In the genomic region with DNA sequence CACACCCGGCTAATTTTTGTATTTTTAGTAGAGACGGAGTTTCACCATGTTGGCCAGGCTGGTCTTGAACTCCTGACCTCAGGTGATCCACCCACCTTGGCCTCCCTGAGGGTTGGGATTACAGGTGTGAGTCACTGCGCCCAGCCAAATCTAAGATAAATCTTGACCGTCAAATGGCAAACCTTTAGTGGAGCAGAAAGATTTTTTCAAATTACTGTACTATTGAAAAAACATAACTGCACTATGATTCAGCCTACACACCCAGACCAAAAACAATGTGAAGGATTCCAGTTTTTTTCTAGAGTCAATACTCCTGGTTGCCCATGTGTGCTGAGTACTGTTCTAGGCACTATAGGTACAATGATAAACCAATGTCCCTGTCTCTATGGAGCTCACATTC, we compare ENCODE assay signal across 1 cellular context.
TF ChIP-seq lines count a peak whose summit lies in the region.

No MANE protein-coding gene starts in this region.

TF ChIP-seq in WTC11, 78 proteins besides CTCF, POLR2A, EP300 and RAD21 (continued from another document):
- TF ChIP-seq, protein P1, sequence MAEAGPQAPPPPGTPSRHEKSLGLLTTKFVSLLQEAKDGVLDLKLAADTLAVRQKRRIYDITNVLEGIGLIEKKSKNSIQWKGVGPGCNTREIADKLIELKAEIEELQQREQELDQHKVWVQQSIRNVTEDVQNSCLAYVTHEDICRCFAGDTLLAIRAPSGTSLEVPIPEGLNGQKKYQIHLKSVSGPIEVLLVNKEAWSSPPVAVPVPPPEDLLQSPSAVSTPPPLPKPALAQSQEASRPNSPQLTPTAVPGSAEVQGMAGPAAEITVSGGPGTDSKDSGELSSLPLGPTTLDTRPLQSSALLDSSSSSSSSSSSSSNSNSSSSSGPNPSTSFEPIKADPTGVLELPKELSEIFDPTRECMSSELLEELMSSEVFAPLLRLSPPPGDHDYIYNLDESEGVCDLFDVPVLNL (CRISPR knock-in tag; IDR thresholded peaks at IDR 0.05; ENCODE audit: borderline replicate concordance, low read depth): no peak
- TF ChIP-seq NFYB (CRISPR knock-in tag; conservative IDR thresholded peaks at IDR 0.05; ENCODE audit: low read depth): no peak
- TF ChIP-seq MXD4 (CRISPR knock-in tag; IDR thresholded peaks at IDR 0.05; ENCODE audit: borderline replicate concordance): no peak
- TF ChIP-seq ETV6 (CRISPR knock-in tag; IDR thresholded peaks at IDR 0.05): no peak
- no peak for TF ChIP-seq OVOL2 (CRISPR knock-in tag; IDR thresholded peaks at IDR 0.05; ENCODE audit: borderline replicate concordance)
- TF ChIP-seq, protein P2, sequence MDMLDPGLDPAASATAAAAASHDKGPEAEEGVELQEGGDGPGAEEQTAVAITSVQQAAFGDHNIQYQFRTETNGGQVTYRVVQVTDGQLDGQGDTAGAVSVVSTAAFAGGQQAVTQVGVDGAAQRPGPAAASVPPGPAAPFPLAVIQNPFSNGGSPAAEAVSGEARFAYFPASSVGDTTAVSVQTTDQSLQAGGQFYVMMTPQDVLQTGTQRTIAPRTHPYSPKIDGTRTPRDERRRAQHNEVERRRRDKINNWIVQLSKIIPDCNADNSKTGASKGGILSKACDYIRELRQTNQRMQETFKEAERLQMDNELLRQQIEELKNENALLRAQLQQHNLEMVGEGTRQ (CRISPR knock-in tag; IDR thresholded peaks at IDR 0.05): no peak
- no peak for TF ChIP-seq TEAD4 (CRISPR knock-in tag; IDR thresholded peaks at IDR 0.05)
TF ChIP-seq in WTC11: peak in this region for 0.
